In genomic region chr16:89026121-89026612, GRCh38 we compare ENCODE assay signal across 10 cellular contexts. TPM values are rescaled to one million over a fixed set of nuclear protein-coding genes. Genes with fewer than 3 reads are reported as not detected.
DNase-seq lines count a peak whose midpoint lies in the region; ATAC-seq, FAIRE-seq and TF ChIP-seq lines count a peak whose summit lies in the region.
"Had no signal": no experiment of that assay in that cellular context is flagged by ENCODE, and none has a peak within 500 bp of the region (broad histone marks: within the 10 kb centered on the region; RNA-seq: fewer than 3 reads in every experiment).

No MANE protein-coding gene starts in this region.

- no peak overlapping the region for H3K27ac ChIP-seq in small intestine (ENCODE audit: low read depth in 1 of 2, low read length in 1 of 2)
- H3K27ac ChIP-seq in body of pancreas: no peak overlapping the region

- no peak for FAIRE-seq in small intestine (lab: Jason Lieb, UNC)

- no peak for TF ChIP-seq POLR2A in body of pancreas (IDR thresholded peaks at IDR 0.05)

- ATAC-seq in GM18511 (IDR thresholded peaks at IDR 0.05; ENCODE audit: unreplicated experiment): peak; percentile 73
- ATAC-seq in HG03520 (IDR thresholded peaks at IDR 0.05; ENCODE audit: unreplicated experiment): peak; percentile 63
- no peak for ATAC-seq in body of pancreas

- no peak overlapping the region for H3K27ac Mint-ChIP-seq in type B pancreatic cell

- H3K9me3 Mint-ChIP-seq in type B pancreatic cell: peaks cover 5% of the 10 kb centered on the region

- H3K4me1 ChIP-seq in small intestine (ENCODE audit: control insufficient read depth in 2 of 2, insufficient read depth in 1 of 2, low read depth in 1 of 2, low read length in 1 of 2) (no peaks in the 10 kb centered on the region), body of pancreas (no peaks in the 10 kb centered on the region)

- no peak overlapping the region for H3K4me3 ChIP-seq in small intestine (ENCODE audit: low read depth in 1 of 2, low read length in 2 of 2)
- H3K4me3 ChIP-seq in body of pancreas: no peak overlapping the region

- peak; percentile 9 for DNase-seq in activated CD8-positive, alpha-beta memory T cell treated with anti-CD3 and anti-CD28 coated beads, Interleukin-2, amount 50 U/mL, for 1 hour (ENCODE audit: extremely low read depth)
- DNase-seq in small intestine (peak; percentile 9), NCI-H2107 (lab: John Stamatoyannopoulos, UW) (no peak), body of pancreas (no peak), type B pancreatic cell (ENCODE audit: extremely low spot score, unreplicated experiment) (no peak), NCI-H1105 treated with DMSO at 0.1 percent for 48 hours (lab: John Stamatoyannopoulos, UW) (no peak)
- DNase-seq: NCI-H748 treated with DMSO at 0.1 percent for 48 hours had no signal

- no peaks in the 10 kb centered on the region for H3K36me3 Mint-ChIP-seq in type B pancreatic cell

- H3K9me3 ChIP-seq in small intestine (ENCODE audit: control insufficient read depth, low read depth) (no peaks in the 10 kb centered on the region), body of pancreas (no peaks in the 10 kb centered on the region)

- no peak overlapping the region for H3K4me3 Mint-ChIP-seq in type B pancreatic cell
- H3K4me3 Mint-ChIP-seq: neural crest cell had no signal

- WGBS in small intestine, 3 donors: 46 to 68% (median 59%) methylated on average over 5 of the region's 5 CpGs
- WGBS in body of pancreas, 2 donors: 41 to 67% methylated on average over 5 of the region's 5 CpGs

- H3K36me3 ChIP-seq in small intestine (ENCODE audit: control insufficient read depth in 2 of 2, insufficient read depth in 2 of 2, low read length in 2 of 2) (no peaks in the 10 kb centered on the region), body of pancreas (replicated peaks in 1 of 2; ENCODE audit: insufficient read depth in 1 of 2, low read depth in 2 of 2) (no peaks in the 10 kb centered on the region)

- H3K27me3 Mint-ChIP-seq in type B pancreatic cell: peaks cover 50% of the 10 kb centered on the region

- H3K27me3 ChIP-seq in small intestine (ENCODE audit: control insufficient read depth in 2 of 2, insufficient read depth in 2 of 2, low read length in 2 of 2) (no peaks in the 10 kb centered on the region), body of pancreas (no peaks in the 10 kb centered on the region)

- intact Hi-C loops in body of pancreas (cut with DNase I): no loop called here

- TF ChIP-seq CTCF in body of pancreas (IDR thresholded peaks at IDR 0.05) (no peak), type B pancreatic cell (conservative IDR thresholded peaks at IDR 0.05) (no peak)

- H3K4me1 Mint-ChIP-seq in type B pancreatic cell (ENCODE audit: unreplicated experiment): no peaks in the 10 kb centered on the region
- H3K4me1 Mint-ChIP-seq: neural crest cell had no signal

RNA-seq across cellular contexts. Expression of gene CBFA2T3, which starts 49.2 kb away (rescaled TPM):
- polyA plus RNA-seq in small intestine: 1 to 10 TPM; 1.4 to 5.7 (median 2.5) TPM
- total RNA-seq in body of pancreas: 10 to 100 TPM in 1 of 2 donors, 1 to 10 TPM in 1; 7.8 to 16.2 TPM
- total RNA-seq in type B pancreatic cell (ENCODE audit: low replicate concordance): 8.9 and 9.4 TPM in 2 replicates

Comparison
In these comparisons a context has a peak if more than half of its experiments do, and no peak if none do; other contexts are left out.
1. DNase-seq: peak in activated CD8-positive, alpha-beta memory T cell treated with anti-CD3 and anti-CD28 coated beads, Interleukin-2, amount 50 U/mL, for 1 hour (single experiment) and small intestine (single experiment); none in NCI-H2107 (single experiment), body of pancreas (0 of 4), type B pancreatic cell (single experiment) and NCI-H1105 treated with DMSO at 0.1 percent for 48 hours (single experiment).